34 cellular contexts compared by ENCODE assay signal in genomic region chr5:83142526-83142925, GRCh38.
"Had no signal": no experiment of that assay in that cellular context is flagged by ENCODE, and none has a peak within 500 bp of the region (broad histone marks: within the 10 kb centered on the region; RNA-seq: fewer than 3 reads in every experiment).

No MANE protein-coding gene starts in this region.

- H3K9me3 Mint-ChIP-seq: activated CD4-positive, alpha-beta memory T cell treated with anti-CD3 and anti-CD28 coated beads for 36 hours; activated CD4-positive, alpha-beta T cell treated with anti-CD3 and anti-CD28 coated beads, Interleukin-2, amount 10 ng/mL, durations not matched to agents 24 days and 14 days; activated naive CD4-positive, alpha-beta T cell treated with anti-CD3 and anti-CD28 coated beads for 36 hours; activated naive CD4-positive, alpha-beta T cell treated with anti-CD3 and anti-CD28 coated beads, Interleukin-2, amount 50 U/mL, for 24 hours; activated naive CD8-positive, alpha-beta T cell treated with anti-CD3 and anti-CD28 coated beads, Interleukin-2, amount 50 U/mL, for 24 hours; activated T-cell treated with anti-CD3 and anti-CD28 coated beads, Interleukin-2, amount 50 U/mL, for 4 hours; activated T-helper 1 cell treated with anti-CD3 and anti-CD28 coated beads, Interleukin-12 subunit alpha, Interleukin-12 subunit beta, Interleukin-2, Interleukin-4 antibody, amounts not matched to agents 30 ng/mL and 10 ng/mL and 1 ng/mL, durations not matched to agents 14 hours and 24 hours and 36 hours; activated T-helper 2 cell treated with anti-CD3 and anti-CD28 coated beads, Interferon-gamma antibody, Interleukin-2, Interleukin-4, amounts not matched to agents 10 μg/mL and 5 μg/mL and 100 μg/mL, durations not matched to agents 14 hours and 24 hours and 36 hours had no signal

- ATAC-seq: activated CD4-positive, alpha-beta T cell treated with anti-CD3 and anti-CD28 coated beads for 36 hours; activated naive CD8-positive, alpha-beta T cell treated with anti-CD3 and anti-CD28 coated beads, Interleukin-2, amount 50 U/mL, for 24 hours; activated T-cell treated with anti-CD3 and anti-CD28 coated beads, Interleukin-2, amount 50 U/mL, for 4 hours; gastrocnemius medialis; heart left ventricle had no signal

- H3K4me3 ChIP-seq: adrenal gland, ascending aorta, breast epithelium, cardiac muscle cell, colonic mucosa, esophagus squamous epithelium, gastrocnemius medialis, heart left ventricle had no signal

- H3K27ac ChIP-seq: adrenal gland, ascending aorta, breast epithelium, cardiac muscle cell, colonic mucosa, epithelial cell of prostate, esophagus squamous epithelium, gastrocnemius medialis, heart left ventricle had no signal

- H3K27me3 ChIP-seq: adrenal gland, ascending aorta, breast epithelium, cardiac muscle cell, colonic mucosa, esophagus squamous epithelium, gastrocnemius medialis, heart left ventricle had no signal

- H3K36me3 ChIP-seq: adrenal gland, ascending aorta, breast epithelium, cardiac muscle cell, colonic mucosa, esophagus squamous epithelium, gastrocnemius medialis, heart left ventricle had no signal

- H3K4me3 Mint-ChIP-seq: activated CD4-positive, alpha-beta memory T cell treated with anti-CD3 and anti-CD28 coated beads for 36 hours; activated CD4-positive, alpha-beta T cell treated with anti-CD3 and anti-CD28 coated beads for 36 hours; activated CD4-positive, alpha-beta T cell treated with anti-CD3 and anti-CD28 coated beads, Interleukin-2, amount 10 ng/mL, durations not matched to agents 24 days and 14 days; activated naive CD4-positive, alpha-beta T cell treated with anti-CD3 and anti-CD28 coated beads for 36 hours; activated naive CD4-positive, alpha-beta T cell treated with anti-CD3 and anti-CD28 coated beads, Interleukin-2, amount 50 U/mL, for 24 hours; activated naive CD8-positive, alpha-beta T cell treated with anti-CD3 and anti-CD28 coated beads for 36 hours; activated naive CD8-positive, alpha-beta T cell treated with anti-CD3 and anti-CD28 coated beads, Interleukin-2, amount 50 U/mL, for 24 hours; activated T-cell treated with anti-CD3 and anti-CD28 coated beads, Interleukin-2, amount 50 U/mL, for 4 hours; activated T-helper 1 cell treated with anti-CD3 and anti-CD28 coated beads, Interleukin-12 subunit alpha, Interleukin-12 subunit beta, Interleukin-2, Interleukin-4 antibody, amounts not matched to agents 30 ng/mL and 10 ng/mL and 1 ng/mL, durations not matched to agents 14 hours and 24 hours and 36 hours; brain had no signal

- H3K27ac Mint-ChIP-seq: activated CD4-positive, alpha-beta memory T cell treated with anti-CD3 and anti-CD28 coated beads for 36 hours; activated CD4-positive, alpha-beta T cell treated with anti-CD3 and anti-CD28 coated beads for 36 hours; activated CD4-positive, alpha-beta T cell treated with anti-CD3 and anti-CD28 coated beads, Interleukin-2, amount 10 ng/mL, durations not matched to agents 24 days and 14 days; activated naive CD4-positive, alpha-beta T cell treated with anti-CD3 and anti-CD28 coated beads for 36 hours; activated naive CD4-positive, alpha-beta T cell treated with anti-CD3 and anti-CD28 coated beads, Interleukin-2, amount 50 U/mL, for 24 hours; activated naive CD8-positive, alpha-beta T cell treated with anti-CD3 and anti-CD28 coated beads for 36 hours; activated naive CD8-positive, alpha-beta T cell treated with anti-CD3 and anti-CD28 coated beads, Interleukin-2, amount 50 U/mL, for 24 hours; activated T-helper 1 cell treated with anti-CD3 and anti-CD28 coated beads, Interleukin-12 subunit alpha, Interleukin-12 subunit beta, Interleukin-2, Interleukin-4 antibody, amounts not matched to agents 30 ng/mL and 10 ng/mL and 1 ng/mL, durations not matched to agents 14 hours and 24 hours and 36 hours; activated T-helper 2 cell treated with anti-CD3 and anti-CD28 coated beads, Interferon-gamma antibody, Interleukin-2, Interleukin-4, amounts not matched to agents 10 μg/mL and 5 μg/mL and 100 μg/mL, durations not matched to agents 14 hours and 24 hours and 36 hours; brain had no signal

- H3K4me1 ChIP-seq: ascending aorta, breast epithelium, colonic mucosa, esophagus squamous epithelium, gastrocnemius medialis had no signal

- H3K4me1 Mint-ChIP-seq: activated CD4-positive, alpha-beta T cell treated with anti-CD3 and anti-CD28 coated beads for 36 hours; activated CD4-positive, alpha-beta T cell treated with anti-CD3 and anti-CD28 coated beads, Interleukin-2, amount 10 ng/mL, durations not matched to agents 24 days and 14 days; activated naive CD8-positive, alpha-beta T cell treated with anti-CD3 and anti-CD28 coated beads, Interleukin-2, amount 50 U/mL, for 24 hours had no signal

- H3K27me3 Mint-ChIP-seq: activated CD4-positive, alpha-beta memory T cell treated with anti-CD3 and anti-CD28 coated beads for 36 hours; activated CD4-positive, alpha-beta T cell treated with anti-CD3 and anti-CD28 coated beads for 36 hours; activated CD4-positive, alpha-beta T cell treated with anti-CD3 and anti-CD28 coated beads, Interleukin-2, amount 10 ng/mL, durations not matched to agents 24 days and 14 days; activated naive CD4-positive, alpha-beta T cell treated with anti-CD3 and anti-CD28 coated beads, Interleukin-2, amount 50 U/mL, for 24 hours; activated naive CD8-positive, alpha-beta T cell treated with anti-CD3 and anti-CD28 coated beads for 36 hours; activated naive CD8-positive, alpha-beta T cell treated with anti-CD3 and anti-CD28 coated beads, Interleukin-2, amount 50 U/mL, for 24 hours; brain had no signal

- H3K9me3 ChIP-seq: adrenal gland, ascending aorta, breast epithelium, colonic mucosa, esophagus squamous epithelium, gastrocnemius medialis, heart left ventricle had no signal

- FAIRE-seq: endometrium, endothelial cell of umbilical vein had no signal

- DNase-seq: activated CD4-positive, alpha-beta memory T cell treated with anti-CD3 and anti-CD28 coated beads for 36 hours; activated CD4-positive, alpha-beta T cell treated with anti-CD3 and anti-CD28 coated beads for 36 hours; activated CD4-positive, alpha-beta T cell treated with anti-CD3 and anti-CD28 coated beads, Interleukin-2, amount 10 ng/mL, durations not matched to agents 24 days and 14 days; activated CD4-positive, CD25-positive, alpha-beta regulatory T cell; activated CD4-positive, CD25-positive, alpha-beta regulatory T cell treated with anti-CD3 and anti-CD28 coated beads, Interleukin-2, amount 50 U/mL, for 72 hours; activated CD8-positive, alpha-beta memory T cell treated with anti-CD3 and anti-CD28 coated beads, Interleukin-2, amount 50 U/mL, for 48 hours; activated effector memory CD4-positive, alpha-beta T cell treated with anti-CD3 and anti-CD28 coated beads, Interleukin-2, amount 50 U/mL, for 16 hours; activated naive CD4-positive, alpha-beta T cell treated with anti-CD3 and anti-CD28 coated beads for 36 hours; activated naive CD8-positive, alpha-beta T cell treated with anti-CD3 and anti-CD28 coated beads for 36 hours; activated naive CD8-positive, alpha-beta T cell treated with anti-CD3 and anti-CD28 coated beads, Interleukin-2, amount 50 U/mL, for 24 hours; activated T-cell treated with anti-CD3 and anti-CD28 coated beads for 4 hours; activated T-cell treated with anti-CD3 and anti-CD28 coated beads, Interleukin-2, amount 50 U/mL, for 4 hours; adrenal gland; amygdala; central memory CD4-positive, alpha-beta T cell; cerebellar nuclear complex; colonic mucosa; effector CD8-positive, alpha-beta T cell; esophagus squamous epithelium; gastrocnemius medialis; glutamatergic neuron; heart left ventricle; hypothalamus; T-helper 2 cell had no signal
